In genomic region chr12:68612245-68612644, GRCh38 we compare ENCODE assay signal across 8 cellular contexts. TPM values are rescaled to one million over a fixed set of nuclear protein-coding genes. Genes with fewer than 3 reads are reported as not detected.
DNase-seq lines count a peak whose midpoint lies in the region; ATAC-seq and TF ChIP-seq lines count a peak whose summit lies in the region.

No MANE protein-coding gene starts in this region.

- in situ Hi-C loops in brain microvascular endothelial cell (cut with HindIII; ENCODE audit: low pct_ligation_motif_present, low sequenced_read_pairs) = no loop called here

- H3K27me3 ChIP-seq in A673 (replicated peaks; ENCODE audit: insufficient read depth, low read depth, low read length, poor library complexity) (no peaks in the 10 kb centered on the region), HUES64 (ENCODE audit: insufficient read depth, low read length) (no peaks in the 10 kb centered on the region), brain microvascular endothelial cell (replicated peaks) (no peaks in the 10 kb centered on the region), mononuclear cell (ENCODE audit: insufficient read depth, low read length) (no peaks in the 10 kb centered on the region)

- 66% methylated on average over 2 of the region's 5 CpGs for WGBS in HUES64

- H3K9me3 ChIP-seq in A673 (ENCODE audit: low read depth, low read length, poor library complexity, severe bottlenecking) = no peaks in the 10 kb centered on the region
- no peaks in the 10 kb centered on the region for H3K9me3 ChIP-seq in HUES64 (ENCODE audit: insufficient read depth, low read depth, low read length)
- no peaks in the 10 kb centered on the region for H3K9me3 ChIP-seq in mononuclear cell (ENCODE audit: low read depth, low read length)

- peak overlapping the region; percentile 92 for H3K27ac ChIP-seq in A673 (ENCODE audit: low read depth, low read length, poor library complexity, severe bottlenecking)
- no peak overlapping the region for H3K27ac ChIP-seq in HUES64 (ENCODE audit: low read depth, low read length)
- peak overlapping the region; percentile 88 for H3K27ac ChIP-seq in brain microvascular endothelial cell
- no peak overlapping the region for H3K27ac ChIP-seq in substantia nigra (ENCODE audit: low read depth, low read length, poor library complexity, severe bottlenecking)

- peaks cover 23% of the 10 kb centered on the region for H3K4me1 ChIP-seq in A673 (ENCODE audit: insufficient read depth, low read length, poor library complexity, severe bottlenecking)
- peaks cover 39% of the 10 kb centered on the region for H3K4me1 ChIP-seq in HUES64 (ENCODE audit: insufficient read depth, low read length)
- peaks cover 45% of the 10 kb centered on the region for H3K4me1 ChIP-seq in mononuclear cell (ENCODE audit: insufficient read depth, low read length)

- intact Hi-C loops in A673 (cut with micrococcal nuclease; ENCODE audit: unreplicated experiment) = loop anchor here (5.0 kb wide), 3 partner anchors 65 to 255 kb away; no protein-coding TSS in a partner anchor

- peak overlapping the region; percentile 79; the same call in 1 of the 2 replicates for H3K9ac ChIP-seq in HUES64 (ENCODE audit: low read depth, low read length)

- TF ChIP-seq CTCF in A673 (conservative IDR thresholded peaks at IDR 0.05; ENCODE audit: low read depth, low read length) (no peak), brain microvascular endothelial cell (IDR thresholded peaks at IDR 0.05; ENCODE audit: low read depth, low read length, missing control alignments) (no peak)

- POLR2A ChIA-PET in A673 (lab: Charles Lee; ENCODE audit: low non-redundant PET) = no interaction called here

- H3K4me3 ChIP-seq in A673 (ENCODE audit: low read depth, low read length, poor library complexity, severe bottlenecking) (peak overlapping the region; percentile 91), HUES64 (ENCODE audit: low read length) (peak overlapping the region; percentile 90), brain microvascular endothelial cell (ENCODE audit: low read depth, low read length) (peak overlapping the region; percentile 96), mononuclear cell (ENCODE audit: low read length) (peak overlapping the region; percentile 98)

- CTCF ChIA-PET in A673 (lab: Charles Lee) = no interaction called here

- no peak for DNase-seq in A673 (ENCODE audit: low spot score)
- no peak for DNase-seq in brain microvascular endothelial cell
- DNase-seq in substantia nigra (lab: John Stamatoyannopoulos, UW) = no peak
- no peak for DNase-seq in DMS153 treated with DMSO at 0.1 percent for 48 hours (lab: John Stamatoyannopoulos, UW; ENCODE audit: unreplicated experiment)

- H3K36me3 ChIP-seq in A673 (ENCODE audit: insufficient read depth, low read length, poor library complexity, severe bottlenecking) (no peaks in the 10 kb centered on the region), HUES64 (ENCODE audit: insufficient read depth, low read length) (peaks cover 3% of the 10 kb centered on the region; the same call in 1 of the 2 replicates), brain microvascular endothelial cell (replicated peaks) (peaks cover 4% of the 10 kb centered on the region)

- BruUV-seq in A673 (replicated peaks; lab: Mats Ljungman, UMichigan) = TSS peak; percentile 50

- no peak for ATAC-seq in HG02970 (IDR thresholded peaks at IDR 0.05; ENCODE audit: low FRiP score, unreplicated experiment)
- ATAC-seq in HG03354 (IDR thresholded peaks at IDR 0.05; ENCODE audit: poor library complexity, severe bottlenecking, unreplicated experiment) = no peak

RNA-seq across cellular contexts. Expression of gene RAP1B, which starts 1.5 kb away (rescaled TPM):
- total RNA-seq in A673 (2021) (134 and 148 TPM in 2 replicates), mononuclear cell (414 TPM)
- polyA plus RNA-seq in HUES64 (2013, experiment 1 of 2) = 124 TPM
- 134 TPM for polyA plus RNA-seq in HUES64 (2013, experiment 2 of 2)

Comparison
In these comparisons a context has a peak if more than half of its experiments do, and no peak if none do; other contexts are left out.
1. H3K27ac ChIP-seq: peak in A673 (single experiment) and brain microvascular endothelial cell (single experiment); none in HUES64 (single experiment) and substantia nigra (single experiment).
2. Peak in every context shown above with its lines, with median percentiles within 50 percentile points of each other: H3K4me3 ChIP-seq.